Comparison of ENCODE assay signal across 1 cellular context in the genomic region with DNA sequence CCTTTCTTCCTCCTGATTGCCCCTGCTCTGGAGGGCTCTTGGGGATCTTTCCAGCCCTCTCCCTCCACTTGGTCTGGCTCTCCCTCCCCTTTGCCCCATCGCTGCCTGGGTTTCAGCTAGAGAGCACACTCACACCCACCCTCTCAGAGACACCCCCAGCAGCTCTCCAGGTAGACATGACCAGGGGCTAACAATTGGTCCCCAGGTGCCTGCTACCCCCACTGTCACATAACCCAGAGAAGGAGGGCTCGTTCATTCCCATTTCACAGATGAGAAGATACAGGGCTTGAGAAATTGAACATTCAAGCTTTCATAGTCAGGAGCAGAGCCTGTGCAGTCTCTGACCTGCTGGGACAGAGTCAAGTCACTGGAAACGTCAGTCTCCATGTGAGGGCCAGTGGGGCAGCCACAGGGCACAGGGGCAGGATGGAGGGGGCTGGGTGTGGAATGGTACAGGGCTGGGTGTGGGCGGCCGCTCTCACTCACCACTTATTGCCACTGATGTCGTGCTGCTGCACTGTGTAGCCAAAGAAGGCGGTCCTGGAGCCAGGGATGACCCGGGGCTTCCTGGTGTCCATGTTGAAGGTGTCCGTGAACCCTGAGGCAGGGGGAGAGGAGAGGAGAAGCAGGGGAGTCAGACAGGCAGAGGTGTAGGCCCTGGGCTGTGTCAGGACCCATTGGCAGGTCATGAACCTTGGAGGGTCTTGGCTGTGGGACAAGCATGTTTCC.
TF ChIP-seq lines count a peak whose summit lies in the region.

No MANE protein-coding gene starts in this region.

TF ChIP-seq in IMR-90, 13 proteins besides CTCF, POLR2A, EP300 and RAD21:
- no peak for TF ChIP-seq MXI1 (IDR thresholded peaks at IDR 0.05; ENCODE audit: borderline replicate concordance, low read depth, low read length)
- TF ChIP-seq CEBPB (IDR thresholded peaks at IDR 0.05; ENCODE audit: low read depth, low read length): no peak
- TF ChIP-seq, protein P1, sequence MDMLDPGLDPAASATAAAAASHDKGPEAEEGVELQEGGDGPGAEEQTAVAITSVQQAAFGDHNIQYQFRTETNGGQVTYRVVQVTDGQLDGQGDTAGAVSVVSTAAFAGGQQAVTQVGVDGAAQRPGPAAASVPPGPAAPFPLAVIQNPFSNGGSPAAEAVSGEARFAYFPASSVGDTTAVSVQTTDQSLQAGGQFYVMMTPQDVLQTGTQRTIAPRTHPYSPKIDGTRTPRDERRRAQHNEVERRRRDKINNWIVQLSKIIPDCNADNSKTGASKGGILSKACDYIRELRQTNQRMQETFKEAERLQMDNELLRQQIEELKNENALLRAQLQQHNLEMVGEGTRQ (IDR thresholded peaks at IDR 0.05; ENCODE audit: low read depth, low read length): no peak
- TF ChIP-seq, protein P2, sequence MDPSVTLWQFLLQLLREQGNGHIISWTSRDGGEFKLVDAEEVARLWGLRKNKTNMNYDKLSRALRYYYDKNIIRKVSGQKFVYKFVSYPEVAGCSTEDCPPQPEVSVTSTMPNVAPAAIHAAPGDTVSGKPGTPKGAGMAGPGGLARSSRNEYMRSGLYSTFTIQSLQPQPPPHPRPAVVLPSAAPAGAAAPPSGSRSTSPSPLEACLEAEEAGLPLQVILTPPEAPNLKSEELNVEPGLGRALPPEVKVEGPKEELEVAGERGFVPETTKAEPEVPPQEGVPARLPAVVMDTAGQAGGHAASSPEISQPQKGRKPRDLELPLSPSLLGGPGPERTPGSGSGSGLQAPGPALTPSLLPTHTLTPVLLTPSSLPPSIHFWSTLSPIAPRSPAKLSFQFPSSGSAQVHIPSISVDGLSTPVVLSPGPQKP (IDR thresholded peaks at IDR 0.05; ENCODE audit: borderline replicate concordance, low read depth, low read length): no peak
- TF ChIP-seq BHLHE40 (IDR thresholded peaks at IDR 0.05; ENCODE audit: low read depth, low read length): no peak
- no peak for TF ChIP-seq NFE2L2 (IDR thresholded peaks at IDR 0.05; ENCODE audit: low read depth, low read length)
- TF ChIP-seq RFX5 (IDR thresholded peaks at IDR 0.05; ENCODE audit: low read depth, low read length): no peak
- TF ChIP-seq CHD1 (IDR thresholded peaks at IDR 0.05; ENCODE audit: low read depth, low read length): no peak
- no peak for TF ChIP-seq SMC3 (IDR thresholded peaks at IDR 0.05; ENCODE audit: low read depth, low read length)
- no peak for TF ChIP-seq RCOR1 (IDR thresholded peaks at IDR 0.05; ENCODE audit: insufficient replicate concordance, low read length)
- TF ChIP-seq MAFK (IDR thresholded peaks at IDR 0.05; ENCODE audit: low read depth, low read length): no peak
- no peak for TF ChIP-seq MAZ (IDR thresholded peaks at IDR 0.05; ENCODE audit: borderline replicate concordance, low read depth, low read length)
- TF ChIP-seq FOS (IDR thresholded peaks at IDR 0.05; ENCODE audit: low read depth, low read length): no peak
